25 cellular contexts compared by ENCODE assay signal in genomic region chr18:11305507-11305906, GRCh38.
"Had no signal": no experiment of that assay in that cellular context is flagged by ENCODE, and none has a peak within 500 bp of the region (broad histone marks: within the 10 kb centered on the region; RNA-seq: fewer than 3 reads in every experiment).

No MANE protein-coding gene starts in this region.

- H3K27me3 ChIP-seq: ascending aorta, esophagus muscularis mucosa, foreskin keratinocyte, heart left ventricle, sigmoid colon, vagina had no signal

- H3K4me3 ChIP-seq: ascending aorta, esophagus muscularis mucosa, heart left ventricle, left ventricle myocardium inferior, psoas muscle, sigmoid colon, vagina had no signal

- FAIRE-seq: small intestine had no signal

- DNase-seq: activated CD4-positive, alpha-beta memory T cell treated with anti-CD3 and anti-CD28 coated beads for 36 hours; activated CD4-positive, alpha-beta T cell treated with anti-CD3 and anti-CD28 coated beads, Interleukin-2, amount 10 ng/mL, durations not matched to agents 24 days and 14 days; activated CD4-positive, CD25-positive, alpha-beta regulatory T cell treated with anti-CD3 and anti-CD28 coated beads, Interleukin-2, amount 50 U/mL, for 72 hours; activated CD8-positive, alpha-beta memory T cell treated with anti-CD3 and anti-CD28 coated beads, Interleukin-2, amount 50 U/mL, for 48 hours; activated gamma-delta T cell; activated naive CD4-positive, alpha-beta T cell treated with anti-CD3 and anti-CD28 coated beads, Interleukin-2, amount 10 ng/mL, durations not matched to agents 7 days and 5 days; activated naive CD8-positive, alpha-beta T cell treated with anti-CD3 and anti-CD28 coated beads, Interleukin-2, amount 10 ng/mL, durations not matched to agents 7 days and 5 days; activated T-cell treated with anti-CD3 and anti-CD28 coated beads, Interleukin-2, amount 50 U/mL, for 24 hours; foreskin keratinocyte; heart left ventricle; left ventricle myocardium inferior; nucleus accumbens; psoas muscle; sigmoid colon; small intestine; stimulated activated CD4-positive, alpha-beta T cell treated with anti-CD3 and anti-CD28 coated beads, Interleukin-4, amount 100 ng/mL, for 24 hours; stimulated activated naive CD8-positive, alpha-beta T cell treated with anti-CD3 and anti-CD28 coated beads, Interleukin-15, amount 100 ng/mL, for 72 hours; substantia nigra; T-helper 9 cell; WERI-Rb-1 had no signal

- H2AFZ ChIP-seq: parathyroid adenoma had no signal

- H3K9ac ChIP-seq: parathyroid adenoma had no signal

- ATAC-seq: foreskin keratinocyte; heart left ventricle; psoas muscle; stimulated activated memory B cell treated with anti-CD40 and anti-IgM and Interleukin-4, amounts not matched to agents 10 μg/mL and 1 μg/mL and 100 μg/mL, for 72 hours; stimulated activated naive CD8-positive, alpha-beta T cell treated with anti-CD3 and anti-CD28 coated beads, Interleukin-15, amount 100 ng/mL, for 72 hours had no signal

- H3K4me1 ChIP-seq: ascending aorta, esophagus muscularis mucosa, foreskin keratinocyte, heart left ventricle, left ventricle myocardium inferior, psoas muscle, sigmoid colon, vagina had no signal

- H3K9me3 ChIP-seq: ascending aorta, sigmoid colon, vagina had no signal

- H3K36me3 ChIP-seq: ascending aorta, esophagus muscularis mucosa, heart left ventricle, left ventricle myocardium inferior, sigmoid colon, vagina, WERI-Rb-1 had no signal

- H3K27ac ChIP-seq: ascending aorta, esophagus muscularis mucosa, foreskin keratinocyte, heart left ventricle, left ventricle myocardium inferior, parathyroid adenoma, psoas muscle, sigmoid colon, vagina, WERI-Rb-1 had no signal

- H3K79me2 ChIP-seq: parathyroid adenoma had no signal
